Comparison of ENCODE assay signal across 16 cellular contexts in genomic region chr2:104408266-104408665, GRCh38.
DNase-seq lines count a peak whose midpoint lies in the region; ATAC-seq and TF ChIP-seq lines count a peak whose summit lies in the region.
"Had no signal": no experiment of that assay in that cellular context is flagged by ENCODE, and none has a peak within 500 bp of the region (broad histone marks: within the 10 kb centered on the region; RNA-seq: fewer than 3 reads in every experiment).

No MANE protein-coding gene starts in this region.

- H3K27ac Mint-ChIP-seq in glutamatergic neuron (ENCODE audit: unreplicated experiment) = peak overlapping the region; percentile 33
- H3K27ac Mint-ChIP-seq: activated T-helper 17 cell treated with anti-CD3 and anti-CD28 coated beads, Interleukin-2, amount 50 U/mL, for 72 hours had no signal

- no peaks in the 10 kb centered on the region for H3K9me3 ChIP-seq in GM23248 (ENCODE audit: low read depth)
- H3K9me3 ChIP-seq in SJCRH30 (replicated peaks) = no peaks in the 10 kb centered on the region
- H3K9me3 ChIP-seq: BLaER1 treated with 17β-estradiol and CSF1 and Interleukin-3, amounts not matched to agents 10 nM and 100 nM had no signal

- H3K36me3 Mint-ChIP-seq in glutamatergic neuron (ENCODE audit: unreplicated experiment) = no peaks in the 10 kb centered on the region

- no peaks in the 10 kb centered on the region for H4K20me1 ChIP-seq in GM23248 (ENCODE audit: insufficient read depth)
- H4K20me1 ChIP-seq: BLaER1 treated with 17β-estradiol and CSF1 and Interleukin-3, amounts not matched to agents 10 nM and 100 nM had no signal

- H3K4me1 ChIP-seq in GM23248 (ENCODE audit: insufficient read depth) (no peaks in the 10 kb centered on the region), SJCRH30 (peaks cover 34% of the 10 kb centered on the region)
- H3K4me1 ChIP-seq: BLaER1 treated with 17β-estradiol and CSF1 and Interleukin-3, amounts not matched to agents 10 nM and 100 nM had no signal

- no peaks in the 10 kb centered on the region for H3K27me3 ChIP-seq in GM23248 (replicated peaks; ENCODE audit: insufficient read depth)
- H3K27me3 ChIP-seq in SJCRH30 = no peaks in the 10 kb centered on the region
- H3K27me3 ChIP-seq: BLaER1 treated with 17β-estradiol and CSF1 and Interleukin-3, amounts not matched to agents 10 nM and 100 nM had no signal

- no peak overlapping the region for H2AFZ ChIP-seq in GM23248

- H3K27ac ChIP-seq in GM23248 = no peak overlapping the region
- H3K27ac ChIP-seq in SJCRH30 = peak overlapping the region; percentile 95
- H3K27ac ChIP-seq: BLaER1 treated with 17β-estradiol and CSF1 and Interleukin-3, amounts not matched to agents 10 nM and 100 nM had no signal

- no peak overlapping the region for H3K9ac ChIP-seq in GM23248
- H3K9ac ChIP-seq: BLaER1 treated with 17β-estradiol and CSF1 and Interleukin-3, amounts not matched to agents 10 nM and 100 nM had no signal

- DNase-seq in GM23248 = peak; percentile 2
- peak; percentile 59 to 77 for DNase-seq in SJCRH30
- DNase-seq in glutamatergic neuron = peak; percentile 51
- DNase-seq in pons (ENCODE audit: low spot score) = peak; percentile 42
- no peak for DNase-seq in GM03348 (ENCODE audit: low spot score)
- DNase-seq in OCI-M1 (lab: John Stamatoyannopoulos, UW) = no peak
- DNase-seq: HCEC 1CT, NCI-H1436, NCI-H2227 treated with DMSO at 0.1 percent for 48 hours, posterior cingulate gyrus, SHP77 treated with DMSO at 0.1 percent for 48 hours, T-helper 2 cell had no signal

- ATAC-seq in GM18520 (IDR thresholded peaks at IDR 0.05; ENCODE audit: unreplicated experiment) = no peak
- ATAC-seq: activated T-helper 17 cell treated with anti-CD3 and anti-CD28 coated beads, Interleukin-2, amount 50 U/mL, for 72 hours had no signal

- WGBS in GM23248 (ENCODE audit: low coverage in 1 of 2, low lambda C conversion rate in 2 of 2, missing lambda C conversion rate in 2 of 2), 2 experiments = 7 to 8% methylated on average over 5 of the region's 5 CpGs

- no peak overlapping the region for H3K4me2 ChIP-seq in GM23248 (ENCODE audit: unreplicated experiment)
- H3K4me2 ChIP-seq: BLaER1 treated with 17β-estradiol and CSF1 and Interleukin-3, amounts not matched to agents 10 nM and 100 nM had no signal

- no peaks in the 10 kb centered on the region for H3K79me2 ChIP-seq in GM23248 (ENCODE audit: insufficient read depth)

- no peak for TF ChIP-seq CTCF in glutamatergic neuron (IDR thresholded peaks at IDR 0.05; ENCODE audit: partially characterized antibody, unreplicated experiment)

- no peak overlapping the region for H3K4me3 Mint-ChIP-seq in glutamatergic neuron (ENCODE audit: unreplicated experiment)
- H3K4me3 Mint-ChIP-seq: activated T-helper 17 cell treated with anti-CD3 and anti-CD28 coated beads, Interleukin-2, amount 50 U/mL, for 72 hours had no signal

- no peaks in the 10 kb centered on the region for H3K9me3 Mint-ChIP-seq in glutamatergic neuron (ENCODE audit: unreplicated experiment)
- H3K9me3 Mint-ChIP-seq: activated T-helper 17 cell treated with anti-CD3 and anti-CD28 coated beads, Interleukin-2, amount 50 U/mL, for 72 hours had no signal

- no peaks in the 10 kb centered on the region for H3K9me2 ChIP-seq in GM23248 (ENCODE audit: insufficient read depth)

- no peaks in the 10 kb centered on the region for H3F3A ChIP-seq in GM23248 (ENCODE audit: insufficient read depth)

- H3K4me3 ChIP-seq in GM23248 = no peak overlapping the region
- peak overlapping the region; percentile 13 for H3K4me3 ChIP-seq in SJCRH30
- H3K4me3 ChIP-seq: BLaER1 treated with 17β-estradiol and CSF1 and Interleukin-3, amounts not matched to agents 10 nM and 100 nM; skin epidermis had no signal

- peaks cover 16% of the 10 kb centered on the region for H3K4me1 Mint-ChIP-seq in glutamatergic neuron (ENCODE audit: low read depth, unreplicated experiment)
- H3K4me1 Mint-ChIP-seq: activated T-helper 17 cell treated with anti-CD3 and anti-CD28 coated beads, Interleukin-2, amount 50 U/mL, for 72 hours had no signal

- no peaks in the 10 kb centered on the region for H3K27me3 Mint-ChIP-seq in glutamatergic neuron (ENCODE audit: unreplicated experiment)
- H3K27me3 Mint-ChIP-seq: activated T-helper 17 cell treated with anti-CD3 and anti-CD28 coated beads, Interleukin-2, amount 50 U/mL, for 72 hours had no signal

- H3K36me3 ChIP-seq in GM23248 (ENCODE audit: low read depth) (no peaks in the 10 kb centered on the region), SJCRH30 (no peaks in the 10 kb centered on the region)
- H3K36me3 ChIP-seq: BLaER1 treated with 17β-estradiol and CSF1 and Interleukin-3, amounts not matched to agents 10 nM and 100 nM had no signal

- in situ Hi-C loops in GM23248 (cut with MboI) = no loop called here

Comparison
In these comparisons a context has a peak if more than half of its experiments do, and no peak if none do; other contexts are left out.
1. DNase-seq: peak in GM23248 (single experiment), SJCRH30 (2 of 2), glutamatergic neuron (single experiment) and pons (single experiment); none in GM03348 (single experiment) and OCI-M1 (single experiment).